27 cellular contexts compared by ENCODE assay signal in the genomic region with DNA sequence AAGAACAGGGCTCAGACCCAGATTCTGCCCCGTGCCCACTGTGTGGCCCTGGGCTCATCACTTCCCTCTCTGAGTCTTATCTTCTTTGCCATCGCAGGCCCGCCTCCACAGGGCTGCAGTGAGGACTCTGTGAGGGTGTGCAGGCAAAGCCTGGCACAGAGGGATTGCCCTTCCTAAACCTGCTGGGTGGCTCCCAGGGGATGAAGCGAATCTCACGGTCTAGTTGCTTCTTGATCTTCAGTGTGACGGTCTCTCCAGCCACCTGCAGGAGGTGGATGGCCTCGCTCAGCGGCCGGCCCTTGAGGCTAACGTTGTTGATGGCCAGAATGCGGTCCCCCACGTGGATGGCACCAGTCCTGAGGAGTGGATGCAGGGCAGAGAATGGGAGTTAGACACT. TPM values are rescaled to one million over a fixed set of nuclear protein-coding genes. Genes with fewer than 3 reads are reported as not detected.
A peak's percentile ranks its signal among the peaks of the same experiment; 100 is the strongest.
DNase-seq lines count a peak whose midpoint lies in the region; FAIRE-seq and TF ChIP-seq lines count a peak whose summit lies in the region.
"Had no signal": no experiment of that assay in that cellular context is flagged by ENCODE, and none has a peak within 500 bp of the region (broad histone marks: within the 10 kb centered on the region; RNA-seq: fewer than 3 reads in every experiment).

No MANE protein-coding gene starts in this region.

- H3K4me2 ChIP-seq in osteoblast (ENCODE audit: insufficient read depth, low read length), result no peak overlapping the region

- TF ChIP-seq CTCF in GM10266 (IDR thresholded peaks at IDR 0.05; ENCODE audit: control insufficient read depth, insufficient read depth, low read depth, missing control alignments), result peak; percentile 19
- no peak for TF ChIP-seq CTCF in osteoblast (IDR thresholded peaks at IDR 0.05; ENCODE audit: extremely low read depth, low read depth, low read length)
- no peak for TF ChIP-seq CTCF in BE2C (IDR thresholded peaks at IDR 0.05; ENCODE audit: low read depth, low read length)

- peak; percentile 11 for DNase-seq in NCI-H748 (lab: John Stamatoyannopoulos, UW; ENCODE audit: unreplicated experiment)
- no peak for DNase-seq in NCI-H748 treated with DMSO at 0.1 percent for 48 hours (lab: John Stamatoyannopoulos, UW)
- no peak for DNase-seq in GM10266 (ENCODE audit: extremely low spot score)
- DNase-seq in RPMI7951 (ENCODE audit: low read depth), result peak; percentile 25
- DNase-seq in osteoblast (ENCODE audit: insufficient read length, low spot score, missing footprints), result peak; percentile 47
- no peak for DNase-seq in EL
- no peak for DNase-seq in BE2C
- no peak for DNase-seq in H54 (ENCODE audit: insufficient read length, low spot score)
- DNase-seq: ACHN; activated CD4-positive, alpha-beta T cell treated with anti-CD3 and anti-CD28 coated beads, Interleukin-2, amount 50 U/mL, for 4 hours; activated naive CD4-positive, alpha-beta T cell treated with anti-CD3 and anti-CD28 coated beads, Interleukin-2, amount 10 ng/mL, durations not matched to agents 7 days and 5 days; activated T-cell treated with anti-CD3 and anti-CD28 coated beads, Interleukin-2, amount 50 U/mL, for 4 hours; aorta; DMS153; foreskin fibroblast; hippocampal formation; KG1; NCI-H1105 treated with DMSO at 0.1 percent for 48 hours; NCI-H2081; PC-3; stimulated activated CD8-positive, alpha-beta memory T cell treated with anti-CD3 and anti-CD28 coated beads, Interleukin-4, amount 100 ng/mL, for 48 hours had no signal

- H3K9me3 ChIP-seq in osteoblast (ENCODE audit: low read depth, low read length) (no peaks in the 10 kb centered on the region), BE2C (no peaks in the 10 kb centered on the region)

- H2AFZ ChIP-seq in osteoblast (ENCODE audit: low read length), result no peak overlapping the region

- TF ChIP-seq POLR2A in H54 (IDR thresholded peaks at IDR 0.05; ENCODE audit: low read depth, low read length), result no peak

- H3K4me3 ChIP-seq in osteoblast (ENCODE audit: insufficient read depth, low read length) (no peak overlapping the region), BE2C (ENCODE audit: low read depth, low read length) (no peak overlapping the region)
- H3K4me3 ChIP-seq: lung had no signal

- no peak overlapping the region for H3K27ac ChIP-seq in osteoblast (ENCODE audit: low read depth, low read length)
- H3K27ac ChIP-seq: C4-2B, epithelial cell of prostate had no signal

- H3K4me1 ChIP-seq in osteoblast (ENCODE audit: insufficient read depth, low read length) (no peaks in the 10 kb centered on the region), BE2C (no peaks in the 10 kb centered on the region)

- no peaks in the 10 kb centered on the region for H4K20me1 ChIP-seq in osteoblast (ENCODE audit: insufficient read depth, low read length)

- no peak for FAIRE-seq in H54 (lab: Jason Lieb, UNC)
- FAIRE-seq: GM12892, islet of Langerhans, urothelium cell line had no signal

- H3K79me2 ChIP-seq in osteoblast (ENCODE audit: insufficient read depth, low read length), result no peaks in the 10 kb centered on the region

- H3K36me3 ChIP-seq in osteoblast (ENCODE audit: insufficient read depth, low read length) (no peaks in the 10 kb centered on the region), BE2C (no peaks in the 10 kb centered on the region)

- no peaks in the 10 kb centered on the region for H3K27me3 ChIP-seq in osteoblast (ENCODE audit: insufficient read depth, low read length)
- no peaks in the 10 kb centered on the region for H3K27me3 ChIP-seq in BE2C

RNA-seq across cellular contexts. Expression of gene GRIP2, which starts 32.8 kb away (rescaled TPM):
- total RNA-seq in RPMI7951 (2014; rRNA removed; shearing (Covaris generic)), result under 0.01 TPM in 1 of 2 replicates, not detected in the other
- under 0.01 and 1.4 TPM in 2 replicates for total RNA-seq in osteoblast
- 1.2 TPM for polyA plus RNA-seq in BE2C (2012; ENCODE audit: insufficient read depth, insufficient read length, low read depth)
- total RNA-seq: activated T-cell treated with anti-CD3 and anti-CD28 coated beads, Interleukin-2, amount 50 U/mL, for 4 hours had no signal

Comparison
In these comparisons a context has a peak if more than half of its experiments do, and no peak if none do; other contexts are left out.
1. DNase-seq: peak in NCI-H748 (single experiment), RPMI7951 (single experiment) and osteoblast (single experiment); none in NCI-H748 treated with DMSO at 0.1 percent for 48 hours (single experiment), GM10266 (single experiment), EL (single experiment), BE2C (single experiment) and H54 (single experiment).